ENCODE assay signal across 8 cellular contexts in genomic region chr19:55644191-55644833, GRCh38. TPM values are rescaled to one million over a fixed set of nuclear protein-coding genes. Genes with fewer than 3 reads are reported as not detected.
DNase-seq lines count a peak whose midpoint lies in the region; ATAC-seq and TF ChIP-seq lines count a peak whose summit lies in the region.

No MANE protein-coding gene starts in this region.

- H3K4me3 Mint-ChIP-seq in T-helper 2 cell treated with Interferon-gamma antibody and Interleukin-4, amounts not matched to agents 5 μg/mL and 100 μg/mL, for 36 hours = peak overlapping the region; percentile 93

- no peak for TF ChIP-seq EP300 in suprapubic skin (IDR thresholded peaks at IDR 0.05)

- TF ChIP-seq POLR2A in suprapubic skin (IDR thresholded peaks at IDR 0.05) = no peak

- H3K4me3 ChIP-seq in ascending aorta (peak overlapping the region; percentile 66 to 82), kidney epithelial cell (ENCODE audit: low read depth, low read length) (peak overlapping the region; percentile 68), suprapubic skin (peak overlapping the region; percentile 93)

- TF ChIP-seq CTCF in ascending aorta (IDR thresholded peaks at IDR 0.05) (no peak), kidney epithelial cell (IDR thresholded peaks at IDR 0.05; ENCODE audit: insufficient read depth, low read length, poor library complexity, severe bottlenecking) (no peak), suprapubic skin (IDR thresholded peaks at IDR 0.05) (no peak)

- H3K27me3 Mint-ChIP-seq in T-helper 2 cell treated with Interferon-gamma antibody and Interleukin-4, amounts not matched to agents 5 μg/mL and 100 μg/mL, for 36 hours (ENCODE audit: low read depth) = no peaks in the 10 kb centered on the region

- H3K36me3 ChIP-seq in ascending aorta (peaks cover 3 to 10% of the 10 kb centered on the region in 2 donors), kidney epithelial cell (ENCODE audit: control insufficient read depth, insufficient read depth, low read length) (peaks cover 4% of the 10 kb centered on the region), suprapubic skin (peaks cover 13% of the 10 kb centered on the region)

- H3K27ac ChIP-seq in ascending aorta (peak overlapping the region; percentile 89 to 98), suprapubic skin (no peak overlapping the region)

- H3K9me3 Mint-ChIP-seq in T-helper 2 cell treated with Interferon-gamma antibody and Interleukin-4, amounts not matched to agents 5 μg/mL and 100 μg/mL, for 36 hours = no peaks in the 10 kb centered on the region

- H3K36me3 Mint-ChIP-seq in T-helper 2 cell treated with Interferon-gamma antibody and Interleukin-4, amounts not matched to agents 5 μg/mL and 100 μg/mL, for 36 hours (ENCODE audit: low read depth) = peaks cover 12% of the 10 kb centered on the region

- no peaks in the 10 kb centered on the region for H3K27me3 ChIP-seq in ascending aorta
- no peaks in the 10 kb centered on the region for H3K27me3 ChIP-seq in kidney epithelial cell (ENCODE audit: control insufficient read depth, insufficient read depth, low read length)
- H3K27me3 ChIP-seq in suprapubic skin = no peaks in the 10 kb centered on the region

- no peak for DNase-seq in T-helper 2 cell treated with Interferon-gamma antibody and Interleukin-4, amounts not matched to agents 5 μg/mL and 100 μg/mL, for 36 hours (ENCODE audit: low spot score)
- DNase-seq in T-helper 2 cell (no peak), ascending aorta (ENCODE audit: low spot score in 2 of 2) (no peak), kidney epithelial cell (ENCODE audit: low read depth) (no peak), suprapubic skin (ENCODE audit: low spot score in 2 of 2) (peak in 1 of 2 donors; percentile 57), ureter (ENCODE audit: low spot score) (no peak), DMS53 (lab: John Stamatoyannopoulos, UW) (no peak)

- no peak for ATAC-seq in HG02678 (IDR thresholded peaks at IDR 0.05; ENCODE audit: unreplicated experiment)

- H3K4me1 ChIP-seq in ascending aorta = peaks cover 20 to 22% of the 10 kb centered on the region in 2 donors
- peaks cover 71% of the 10 kb centered on the region for H3K4me1 ChIP-seq in suprapubic skin

- no peaks in the 10 kb centered on the region for H3K9me3 ChIP-seq in ascending aorta
- H3K9me3 ChIP-seq in suprapubic skin = no peaks in the 10 kb centered on the region

- intact Hi-C loops in ascending aorta (cut with DNase I) = no loop called here

- H3K4me1 Mint-ChIP-seq in T-helper 2 cell treated with Interferon-gamma antibody and Interleukin-4, amounts not matched to agents 5 μg/mL and 100 μg/mL, for 36 hours (ENCODE audit: low read depth) = peaks cover 30% of the 10 kb centered on the region

- peak overlapping the region; percentile 91 for H3K27ac Mint-ChIP-seq in T-helper 2 cell treated with Interferon-gamma antibody and Interleukin-4, amounts not matched to agents 5 μg/mL and 100 μg/mL, for 36 hours

- 49% methylated on average over 12 of the region's 12 CpGs for WGBS in suprapubic skin

RNA-seq across cellular contexts. Expression of gene ZNF581, which starts 0.9 kb away (rescaled TPM):
- total RNA-seq in ascending aorta (12.1 TPM), kidney epithelial cell (36.9 and 41.8 TPM in 2 replicates), suprapubic skin (10 to 100 TPM; 16.3 to 27.1 (median 20.2) TPM), ureter (22.7 TPM)

RNA-seq across cellular contexts. Expression of gene ZNF580, which starts 3.5 kb away (rescaled TPM):
- total RNA-seq in ascending aorta = 163 TPM
- 10.1 and 10.4 TPM in 2 replicates for total RNA-seq in kidney epithelial cell
- 10 to 100 TPM; 15.0 to 27.9 (median 22.3) TPM for total RNA-seq in suprapubic skin
- total RNA-seq in ureter = 56.5 TPM

RNA-seq across cellular contexts. Expression of gene CCDC106, which starts 3.7 kb away (rescaled TPM):
- 27.6 TPM for total RNA-seq in ascending aorta
- 12.0 and 12.2 TPM in 2 replicates for total RNA-seq in kidney epithelial cell
- 10 to 100 TPM in 1 of 4 donors, 1 to 10 TPM in 3; 6.2 to 18.3 (median 8.5) TPM for total RNA-seq in suprapubic skin
- 12.3 TPM for total RNA-seq in ureter

RNA-seq across cellular contexts. Expression of gene U2AF2, which starts 10.5 kb away (rescaled TPM):
- 221 TPM for total RNA-seq in ascending aorta
- total RNA-seq in kidney epithelial cell = 153 and 164 TPM in 2 replicates
- 100 to 1,000 TPM in 1 of 4 donors, 10 to 100 TPM in 3; 82.8 to 128 (median 88.5) TPM for total RNA-seq in suprapubic skin
- total RNA-seq in ureter = 195 TPM

RNA-seq across cellular contexts. Expression of gene ZNF784, which starts 19.9 kb away (rescaled TPM):
- 14.7 TPM for total RNA-seq in ascending aorta
- 3.6 and 6.3 TPM in 2 replicates for total RNA-seq in kidney epithelial cell
- 1 to 10 TPM; 4.3 to 8.0 (median 6.5) TPM for total RNA-seq in suprapubic skin
- 9.5 TPM for total RNA-seq in ureter
